ENCODE assay signal across 1 cellular context in the genomic region with DNA sequence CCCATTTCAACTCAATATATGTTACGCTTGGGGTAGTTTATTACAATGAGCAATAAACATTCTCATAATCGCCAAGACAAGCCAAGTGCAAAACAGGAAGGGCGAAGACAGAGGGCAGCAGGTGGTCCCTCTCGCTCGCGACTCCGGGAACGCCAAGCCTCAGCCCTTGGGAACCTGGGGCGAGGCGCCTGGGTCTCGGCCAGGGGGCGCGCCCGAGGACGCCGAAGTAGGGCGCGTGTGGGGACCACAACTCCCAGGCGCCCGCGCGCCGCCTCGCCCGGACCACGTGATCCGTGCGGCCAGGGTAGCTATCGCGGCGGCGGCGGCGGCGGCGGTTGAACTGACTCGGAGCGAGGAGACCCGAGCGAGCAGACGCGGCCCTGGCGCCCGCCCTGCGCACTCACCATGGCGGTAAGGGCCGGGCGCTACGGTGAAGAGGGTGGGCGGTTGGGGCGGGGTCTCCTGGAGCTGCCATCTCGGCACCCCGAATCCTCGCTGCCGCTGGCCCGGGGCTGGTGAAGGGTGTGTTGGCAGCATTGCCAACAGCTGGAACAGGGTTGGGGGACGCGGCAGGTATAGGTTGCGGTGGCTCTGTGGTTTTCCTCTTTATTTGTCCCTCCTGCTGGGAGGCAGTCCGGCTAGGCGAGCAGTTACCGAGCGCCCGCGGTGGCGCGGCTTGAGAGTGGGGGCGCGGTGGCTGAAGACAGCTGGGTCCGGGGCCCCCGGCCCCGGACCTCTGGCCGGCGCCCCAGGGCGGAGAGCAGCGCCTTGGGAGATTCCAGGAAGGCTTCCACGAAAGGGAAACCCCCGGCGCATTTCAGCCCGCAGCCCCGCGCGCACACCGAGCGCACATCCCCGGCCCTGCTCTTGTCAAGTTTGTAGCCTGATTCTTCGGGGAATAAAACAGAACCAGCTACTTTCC.
TF ChIP-seq lines count a peak whose summit lies in the region.

A gene with protein sequence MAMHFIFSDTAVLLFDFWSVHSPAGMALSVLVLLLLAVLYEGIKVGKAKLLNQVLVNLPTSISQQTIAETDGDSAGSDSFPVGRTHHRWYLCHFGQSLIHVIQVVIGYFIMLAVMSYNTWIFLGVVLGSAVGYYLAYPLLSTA (plus strand): TSS at position 338 of the 922 bp plus-strand sequence. CDS start 68 bp downstream, at position 406.

TF ChIP-seq in HepG2, 621 proteins besides CTCF, POLR2A, EP300 and RAD21 (continues in another document):
- TF ChIP-seq, protein P1, sequence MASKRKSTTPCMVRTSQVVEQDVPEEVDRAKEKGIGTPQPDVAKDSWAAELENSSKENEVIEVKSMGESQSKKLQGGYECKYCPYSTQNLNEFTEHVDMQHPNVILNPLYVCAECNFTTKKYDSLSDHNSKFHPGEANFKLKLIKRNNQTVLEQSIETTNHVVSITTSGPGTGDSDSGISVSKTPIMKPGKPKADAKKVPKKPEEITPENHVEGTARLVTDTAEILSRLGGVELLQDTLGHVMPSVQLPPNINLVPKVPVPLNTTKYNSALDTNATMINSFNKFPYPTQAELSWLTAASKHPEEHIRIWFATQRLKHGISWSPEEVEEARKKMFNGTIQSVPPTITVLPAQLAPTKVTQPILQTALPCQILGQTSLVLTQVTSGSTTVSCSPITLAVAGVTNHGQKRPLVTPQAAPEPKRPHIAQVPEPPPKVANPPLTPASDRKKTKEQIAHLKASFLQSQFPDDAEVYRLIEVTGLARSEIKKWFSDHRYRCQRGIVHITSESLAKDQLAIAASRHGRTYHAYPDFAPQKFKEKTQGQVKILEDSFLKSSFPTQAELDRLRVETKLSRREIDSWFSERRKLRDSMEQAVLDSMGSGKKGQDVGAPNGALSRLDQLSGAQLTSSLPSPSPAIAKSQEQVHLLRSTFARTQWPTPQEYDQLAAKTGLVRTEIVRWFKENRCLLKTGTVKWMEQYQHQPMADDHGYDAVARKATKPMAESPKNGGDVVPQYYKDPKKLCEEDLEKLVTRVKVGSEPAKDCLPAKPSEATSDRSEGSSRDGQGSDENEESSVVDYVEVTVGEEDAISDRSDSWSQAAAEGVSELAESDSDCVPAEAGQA (IDR thresholded peaks at IDR 0.05; ENCODE audit: low read depth): 0 out of 2 replicates have a peak, but pooled peaks have one; percentile 32
- TF ChIP-seq, protein P1 (CRISPR knock-in tag; IDR thresholded peaks at IDR 0.05; ENCODE audit: borderline replicate concordance): no peak
- TF ChIP-seq AKAP8 (CRISPR knock-in tag; IDR thresholded peaks at IDR 0.05): no peak
- TF ChIP-seq HOXD1 (CRISPR knock-in tag; IDR thresholded peaks at IDR 0.05): peak; percentile 71; the same call in 1 of the 2 replicates
- no peak for TF ChIP-seq HDAC6 (IDR thresholded peaks at IDR 0.05; ENCODE audit: low read depth, low read length)
- TF ChIP-seq ZNF75D (CRISPR knock-in tag; IDR thresholded peaks at IDR 0.05; ENCODE audit: borderline replicate concordance): no peak
- TF ChIP-seq, protein P2, sequence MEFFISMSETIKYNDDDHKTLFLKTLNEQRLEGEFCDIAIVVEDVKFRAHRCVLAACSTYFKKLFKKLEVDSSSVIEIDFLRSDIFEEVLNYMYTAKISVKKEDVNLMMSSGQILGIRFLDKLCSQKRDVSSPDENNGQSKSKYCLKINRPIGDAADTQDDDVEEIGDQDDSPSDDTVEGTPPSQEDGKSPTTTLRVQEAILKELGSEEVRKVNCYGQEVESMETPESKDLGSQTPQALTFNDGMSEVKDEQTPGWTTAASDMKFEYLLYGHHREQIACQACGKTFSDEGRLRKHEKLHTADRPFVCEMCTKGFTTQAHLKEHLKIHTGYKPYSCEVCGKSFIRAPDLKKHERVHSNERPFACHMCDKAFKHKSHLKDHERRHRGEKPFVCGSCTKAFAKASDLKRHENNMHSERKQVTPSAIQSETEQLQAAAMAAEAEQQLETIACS (CRISPR knock-in tag; IDR thresholded peaks at IDR 0.05): peak; percentile 54
- no peak for TF ChIP-seq ATRX (CRISPR knock-in tag; IDR thresholded peaks at IDR 0.05; ENCODE audit: borderline replicate concordance)
- TF ChIP-seq, protein P3, sequence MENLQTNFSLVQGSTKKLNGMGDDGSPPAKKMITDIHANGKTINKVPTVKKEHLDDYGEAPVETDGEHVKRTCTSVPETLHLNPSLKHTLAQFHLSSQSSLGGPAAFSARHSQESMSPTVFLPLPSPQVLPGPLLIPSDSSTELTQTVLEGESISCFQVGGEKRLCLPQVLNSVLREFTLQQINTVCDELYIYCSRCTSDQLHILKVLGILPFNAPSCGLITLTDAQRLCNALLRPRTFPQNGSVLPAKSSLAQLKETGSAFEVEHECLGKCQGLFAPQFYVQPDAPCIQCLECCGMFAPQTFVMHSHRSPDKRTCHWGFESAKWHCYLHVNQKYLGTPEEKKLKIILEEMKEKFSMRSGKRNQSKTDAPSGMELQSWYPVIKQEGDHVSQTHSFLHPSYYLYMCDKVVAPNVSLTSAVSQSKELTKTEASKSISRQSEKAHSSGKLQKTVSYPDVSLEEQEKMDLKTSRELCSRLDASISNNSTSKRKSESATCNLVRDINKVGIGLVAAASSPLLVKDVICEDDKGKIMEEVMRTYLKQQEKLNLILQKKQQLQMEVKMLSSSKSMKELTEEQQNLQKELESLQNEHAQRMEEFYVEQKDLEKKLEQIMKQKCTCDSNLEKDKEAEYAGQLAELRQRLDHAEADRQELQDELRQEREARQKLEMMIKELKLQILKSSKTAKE (CRISPR knock-in tag; IDR thresholded peaks at IDR 0.05; ENCODE audit: borderline replicate concordance): no peak
- TF ChIP-seq, protein P4, sequence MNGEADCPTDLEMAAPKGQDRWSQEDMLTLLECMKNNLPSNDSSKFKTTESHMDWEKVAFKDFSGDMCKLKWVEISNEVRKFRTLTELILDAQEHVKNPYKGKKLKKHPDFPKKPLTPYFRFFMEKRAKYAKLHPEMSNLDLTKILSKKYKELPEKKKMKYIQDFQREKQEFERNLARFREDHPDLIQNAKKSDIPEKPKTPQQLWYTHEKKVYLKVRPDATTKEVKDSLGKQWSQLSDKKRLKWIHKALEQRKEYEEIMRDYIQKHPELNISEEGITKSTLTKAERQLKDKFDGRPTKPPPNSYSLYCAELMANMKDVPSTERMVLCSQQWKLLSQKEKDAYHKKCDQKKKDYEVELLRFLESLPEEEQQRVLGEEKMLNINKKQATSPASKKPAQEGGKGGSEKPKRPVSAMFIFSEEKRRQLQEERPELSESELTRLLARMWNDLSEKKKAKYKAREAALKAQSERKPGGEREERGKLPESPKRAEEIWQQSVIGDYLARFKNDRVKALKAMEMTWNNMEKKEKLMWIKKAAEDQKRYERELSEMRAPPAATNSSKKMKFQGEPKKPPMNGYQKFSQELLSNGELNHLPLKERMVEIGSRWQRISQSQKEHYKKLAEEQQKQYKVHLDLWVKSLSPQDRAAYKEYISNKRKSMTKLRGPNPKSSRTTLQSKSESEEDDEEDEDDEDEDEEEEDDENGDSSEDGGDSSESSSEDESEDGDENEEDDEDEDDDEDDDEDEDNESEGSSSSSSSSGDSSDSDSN (CRISPR knock-in tag; IDR thresholded peaks at IDR 0.05): peak; percentile 80
- TF ChIP-seq RNF2 (conservative IDR thresholded peaks at IDR 0.05; ENCODE audit: low read depth): no peak
- TF ChIP-seq, protein P5, sequence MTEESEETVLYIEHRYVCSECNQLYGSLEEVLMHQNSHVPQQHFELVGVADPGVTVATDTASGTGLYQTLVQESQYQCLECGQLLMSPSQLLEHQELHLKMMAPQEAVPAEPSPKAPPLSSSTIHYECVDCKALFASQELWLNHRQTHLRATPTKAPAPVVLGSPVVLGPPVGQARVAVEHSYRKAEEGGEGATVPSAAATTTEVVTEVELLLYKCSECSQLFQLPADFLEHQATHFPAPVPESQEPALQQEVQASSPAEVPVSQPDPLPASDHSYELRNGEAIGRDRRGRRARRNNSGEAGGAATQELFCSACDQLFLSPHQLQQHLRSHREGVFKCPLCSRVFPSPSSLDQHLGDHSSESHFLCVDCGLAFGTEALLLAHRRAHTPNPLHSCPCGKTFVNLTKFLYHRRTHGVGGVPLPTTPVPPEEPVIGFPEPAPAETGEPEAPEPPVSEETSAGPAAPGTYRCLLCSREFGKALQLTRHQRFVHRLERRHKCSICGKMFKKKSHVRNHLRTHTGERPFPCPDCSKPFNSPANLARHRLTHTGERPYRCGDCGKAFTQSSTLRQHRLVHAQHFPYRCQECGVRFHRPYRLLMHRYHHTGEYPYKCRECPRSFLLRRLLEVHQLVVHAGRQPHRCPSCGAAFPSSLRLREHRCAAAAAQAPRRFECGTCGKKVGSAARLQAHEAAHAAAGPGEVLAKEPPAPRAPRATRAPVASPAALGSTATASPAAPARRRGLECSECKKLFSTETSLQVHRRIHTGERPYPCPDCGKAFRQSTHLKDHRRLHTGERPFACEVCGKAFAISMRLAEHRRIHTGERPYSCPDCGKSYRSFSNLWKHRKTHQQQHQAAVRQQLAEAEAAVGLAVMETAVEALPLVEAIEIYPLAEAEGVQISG (CRISPR knock-in tag; IDR thresholded peaks at IDR 0.05): peak; percentile 84
- no peak for TF ChIP-seq FOXA1 (IDR thresholded peaks at IDR 0.05)
- TF ChIP-seq FOXA1 (CRISPR knock-in tag; IDR thresholded peaks at IDR 0.05): no peak
- TF ChIP-seq ZNF274 (CRISPR knock-in tag; IDR thresholded peaks at IDR 0.05): peak; percentile 44; the same call in 1 of the 2 replicates
- TF ChIP-seq, protein P6, sequence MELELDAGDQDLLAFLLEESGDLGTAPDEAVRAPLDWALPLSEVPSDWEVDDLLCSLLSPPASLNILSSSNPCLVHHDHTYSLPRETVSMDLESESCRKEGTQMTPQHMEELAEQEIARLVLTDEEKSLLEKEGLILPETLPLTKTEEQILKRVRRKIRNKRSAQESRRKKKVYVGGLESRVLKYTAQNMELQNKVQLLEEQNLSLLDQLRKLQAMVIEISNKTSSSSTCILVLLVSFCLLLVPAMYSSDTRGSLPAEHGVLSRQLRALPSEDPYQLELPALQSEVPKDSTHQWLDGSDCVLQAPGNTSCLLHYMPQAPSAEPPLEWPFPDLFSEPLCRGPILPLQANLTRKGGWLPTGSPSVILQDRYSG (CRISPR knock-in tag; IDR thresholded peaks at IDR 0.05): no peak
- TF ChIP-seq DMAP1 (CRISPR knock-in tag; IDR thresholded peaks at IDR 0.05): no peak
- TF ChIP-seq SATB2 (CRISPR knock-in tag; IDR thresholded peaks at IDR 0.05): no peak
- TF ChIP-seq CBX2 (IDR thresholded peaks at IDR 0.05; ENCODE audit: low read depth, low read length): no peak
- no peak for TF ChIP-seq CBX2 (CRISPR knock-in tag; IDR thresholded peaks at IDR 0.05; ENCODE audit: low read depth)
- TF ChIP-seq PITX1 (CRISPR knock-in tag; IDR thresholded peaks at IDR 0.05): no peak
- TF ChIP-seq, protein P7, sequence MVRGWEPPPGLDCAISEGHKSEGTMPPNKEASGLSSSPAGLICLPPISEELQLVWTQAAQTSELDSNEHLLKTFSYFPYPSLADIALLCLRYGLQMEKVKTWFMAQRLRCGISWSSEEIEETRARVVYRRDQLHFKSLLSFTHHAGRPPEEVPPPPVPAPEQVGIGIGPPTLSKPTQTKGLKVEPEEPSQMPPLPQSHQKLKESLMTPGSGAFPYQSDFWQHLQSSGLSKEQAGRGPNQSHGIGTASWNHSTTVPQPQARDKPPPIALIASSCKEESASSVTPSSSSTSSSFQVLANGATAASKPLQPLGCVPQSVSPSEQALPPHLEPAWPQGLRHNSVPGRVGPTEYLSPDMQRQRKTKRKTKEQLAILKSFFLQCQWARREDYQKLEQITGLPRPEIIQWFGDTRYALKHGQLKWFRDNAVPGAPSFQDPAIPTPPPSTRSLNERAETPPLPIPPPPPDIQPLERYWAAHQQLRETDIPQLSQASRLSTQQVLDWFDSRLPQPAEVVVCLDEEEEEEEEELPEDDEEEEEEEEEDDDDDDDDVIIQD (CRISPR knock-in tag; IDR thresholded peaks at IDR 0.05; ENCODE audit: low read depth): no peak
- no peak for TF ChIP-seq KLF11 (CRISPR knock-in tag; IDR thresholded peaks at IDR 0.05)
- TF ChIP-seq, protein P8, sequence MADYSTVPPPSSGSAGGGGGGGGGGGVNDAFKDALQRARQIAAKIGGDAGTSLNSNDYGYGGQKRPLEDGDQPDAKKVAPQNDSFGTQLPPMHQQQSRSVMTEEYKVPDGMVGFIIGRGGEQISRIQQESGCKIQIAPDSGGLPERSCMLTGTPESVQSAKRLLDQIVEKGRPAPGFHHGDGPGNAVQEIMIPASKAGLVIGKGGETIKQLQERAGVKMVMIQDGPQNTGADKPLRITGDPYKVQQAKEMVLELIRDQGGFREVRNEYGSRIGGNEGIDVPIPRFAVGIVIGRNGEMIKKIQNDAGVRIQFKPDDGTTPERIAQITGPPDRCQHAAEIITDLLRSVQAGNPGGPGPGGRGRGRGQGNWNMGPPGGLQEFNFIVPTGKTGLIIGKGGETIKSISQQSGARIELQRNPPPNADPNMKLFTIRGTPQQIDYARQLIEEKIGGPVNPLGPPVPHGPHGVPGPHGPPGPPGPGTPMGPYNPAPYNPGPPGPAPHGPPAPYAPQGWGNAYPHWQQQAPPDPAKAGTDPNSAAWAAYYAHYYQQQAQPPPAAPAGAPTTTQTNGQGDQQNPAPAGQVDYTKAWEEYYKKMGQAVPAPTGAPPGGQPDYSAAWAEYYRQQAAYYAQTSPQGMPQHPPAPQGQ (CRISPR knock-in tag; IDR thresholded peaks at IDR 0.05; ENCODE audit: borderline replicate concordance): no peak
- TF ChIP-seq RFX3 (CRISPR knock-in tag; IDR thresholded peaks at IDR 0.05): no peak
- TF ChIP-seq ZNF607 (CRISPR knock-in tag; IDR thresholded peaks at IDR 0.05; ENCODE audit: borderline replicate concordance): no peak
- TF ChIP-seq ZMYM3 (CRISPR knock-in tag; IDR thresholded peaks at IDR 0.05): no peak; the same call in 1 of the 2 replicates
- no peak for TF ChIP-seq NFE2L2 (IDR thresholded peaks at IDR 0.05; ENCODE audit: low read length)
- no peak for TF ChIP-seq ZFP62 (CRISPR knock-in tag; IDR thresholded peaks at IDR 0.05)
- no peak for TF ChIP-seq ZNF44 (CRISPR knock-in tag; IDR thresholded peaks at IDR 0.05)
- no peak for TF ChIP-seq NCOA2 (CRISPR knock-in tag; IDR thresholded peaks at IDR 0.05)
- TF ChIP-seq CENPT (CRISPR knock-in tag; IDR thresholded peaks at IDR 0.05; ENCODE audit: low read depth): no peak
- TF ChIP-seq CENPX (CRISPR knock-in tag; IDR thresholded peaks at IDR 0.05): no peak
- no peak for TF ChIP-seq ZNF570 (CRISPR knock-in tag; IDR thresholded peaks at IDR 0.05; ENCODE audit: borderline replicate concordance)
- TF ChIP-seq JUN (CRISPR knock-in tag; IDR thresholded peaks at IDR 0.05): no peak
- TF ChIP-seq ZBTB3 (CRISPR knock-in tag; IDR thresholded peaks at IDR 0.05; ENCODE audit: borderline replicate concordance, low read depth): no peak
- TF ChIP-seq MYC (CRISPR knock-in tag; IDR thresholded peaks at IDR 0.05; ENCODE audit: borderline replicate concordance): peak; percentile 72; the same call in 1 of the 2 replicates
